In genomic region chr7:76428868-76429805, GRCh38 we compare ENCODE assay signal across 11 cellular contexts. TPM values are rescaled to one million over a fixed set of nuclear protein-coding genes. Genes with fewer than 3 reads are reported as not detected.
DNase-seq lines count a peak whose midpoint lies in the region; ATAC-seq and TF ChIP-seq lines count a peak whose summit lies in the region.
"Had no signal": no experiment of that assay in that cellular context is flagged by ENCODE, and none has a peak within 500 bp of the region (broad histone marks: within the 10 kb centered on the region; RNA-seq: fewer than 3 reads in every experiment).

No MANE protein-coding gene starts in this region.

- H3K4me3 Mint-ChIP-seq in activated T-helper 1 cell treated with anti-CD3 and anti-CD28 coated beads, Interleukin-12 subunit alpha, Interleukin-12 subunit beta, Interleukin-2, Interleukin-4 antibody, amounts not matched to agents 30 ng/mL and 10 ng/mL and 1 ng/mL, durations not matched to agents 14 hours and 24 hours and 36 hours = no peak overlapping the region
- H3K4me3 Mint-ChIP-seq: naive thymus-derived CD8-positive, alpha-beta T cell had no signal

- H3K9me3 ChIP-seq in lower lobe of right lung = no peaks in the 10 kb centered on the region
- H3K9me3 ChIP-seq: heart left ventricle had no signal

- no peaks in the 10 kb centered on the region for H3K4me1 ChIP-seq in lower lobe of right lung

- ATAC-seq in lower lobe of right lung (peak; percentile 18 to 45), GM21576 (IDR thresholded peaks at IDR 0.05; ENCODE audit: unreplicated experiment) (no peak)
- ATAC-seq: naive thymus-derived CD8-positive, alpha-beta T cell had no signal

- intact Hi-C loops in lower lobe of right lung (cut with DNase I) = no loop called here
- intact Hi-C loops in activated T-helper 1 cell treated with anti-CD3 and anti-CD28 coated beads, Interleukin-12 subunit alpha, Interleukin-12 subunit beta, Interleukin-2, Interleukin-4 antibody, amounts not matched to agents 30 ng/mL and 10 ng/mL and 1 ng/mL, durations not matched to agents 14 hours and 24 hours and 36 hours (cut with micrococcal nuclease) = no loop called here

- H3K36me3 ChIP-seq in lower lobe of right lung = no peaks in the 10 kb centered on the region
- H3K36me3 ChIP-seq: heart left ventricle had no signal

- H3K4me1 Mint-ChIP-seq in activated T-helper 1 cell treated with anti-CD3 and anti-CD28 coated beads, Interleukin-12 subunit alpha, Interleukin-12 subunit beta, Interleukin-2, Interleukin-4 antibody, amounts not matched to agents 30 ng/mL and 10 ng/mL and 1 ng/mL, durations not matched to agents 14 hours and 24 hours and 36 hours (ENCODE audit: low read depth) = peaks cover 13% of the 10 kb centered on the region

- no peaks in the 10 kb centered on the region for H3K36me3 Mint-ChIP-seq in activated T-helper 1 cell treated with anti-CD3 and anti-CD28 coated beads, Interleukin-12 subunit alpha, Interleukin-12 subunit beta, Interleukin-2, Interleukin-4 antibody, amounts not matched to agents 30 ng/mL and 10 ng/mL and 1 ng/mL, durations not matched to agents 14 hours and 24 hours and 36 hours (ENCODE audit: low read depth)

- H3K27ac Mint-ChIP-seq in activated T-helper 1 cell treated with anti-CD3 and anti-CD28 coated beads, Interleukin-12 subunit alpha, Interleukin-12 subunit beta, Interleukin-2, Interleukin-4 antibody, amounts not matched to agents 30 ng/mL and 10 ng/mL and 1 ng/mL, durations not matched to agents 14 hours and 24 hours and 36 hours = no peak overlapping the region

- no peak overlapping the region for H3K27ac ChIP-seq in lower lobe of right lung
- H3K27ac ChIP-seq: heart left ventricle had no signal

- H3K9me3 Mint-ChIP-seq in activated T-helper 1 cell treated with anti-CD3 and anti-CD28 coated beads, Interleukin-12 subunit alpha, Interleukin-12 subunit beta, Interleukin-2, Interleukin-4 antibody, amounts not matched to agents 30 ng/mL and 10 ng/mL and 1 ng/mL, durations not matched to agents 14 hours and 24 hours and 36 hours = no peaks in the 10 kb centered on the region
- H3K9me3 Mint-ChIP-seq: naive thymus-derived CD8-positive, alpha-beta T cell had no signal

- H3K27me3 Mint-ChIP-seq in activated T-helper 1 cell treated with anti-CD3 and anti-CD28 coated beads, Interleukin-12 subunit alpha, Interleukin-12 subunit beta, Interleukin-2, Interleukin-4 antibody, amounts not matched to agents 30 ng/mL and 10 ng/mL and 1 ng/mL, durations not matched to agents 14 hours and 24 hours and 36 hours (ENCODE audit: insufficient read depth) = no peaks in the 10 kb centered on the region

- DNase-seq in Daoy (ENCODE audit: low read depth) (peak; percentile 71), MV-4-11 (lab: John Stamatoyannopoulos, UW) (peak; percentile 91), choroid plexus epithelial cell (ENCODE audit: low read depth) (peak; percentile 37), lower lobe of right lung (no peak), GM13976 (ENCODE audit: low spot score) (no peak), NCI-H146 (lab: John Stamatoyannopoulos, UW) (no peak)
- DNase-seq in activated T-helper 1 cell treated with anti-CD3 and anti-CD28 coated beads, Interleukin-12 subunit alpha, Interleukin-12 subunit beta, Interleukin-2, Interleukin-4 antibody, amounts not matched to agents 30 ng/mL and 10 ng/mL and 1 ng/mL, durations not matched to agents 14 hours and 24 hours and 36 hours (ENCODE audit: low spot score) = no peak
- DNase-seq: stimulated activated CD4-positive, alpha-beta T cell treated with anti-CD3 and anti-CD28 coated beads, Interleukin-2, amount 100 ng/mL, for 24 hours had no signal

- H3K4me3 ChIP-seq in choroid plexus epithelial cell (ENCODE audit: low read depth, low read length) (no peak overlapping the region), lower lobe of right lung (no peak overlapping the region)
- H3K4me3 ChIP-seq: heart left ventricle had no signal

- TF ChIP-seq CTCF in choroid plexus epithelial cell (conservative IDR thresholded peaks at IDR 0.05; ENCODE audit: low read depth, low read length) (no peak), lower lobe of right lung (IDR thresholded peaks at IDR 0.05) (no peak), GM13976 (IDR thresholded peaks at IDR 0.05; ENCODE audit: borderline replicate concordance, control extremely low read depth, extremely low read depth, insufficient read depth, missing control alignments) (no peak)

- H3K27me3 ChIP-seq in lower lobe of right lung (ENCODE audit: low read depth) = no peaks in the 10 kb centered on the region
- H3K27me3 ChIP-seq: heart left ventricle had no signal

- in situ Hi-C loops in GM13976 (cut with MboI; ENCODE audit: low sequenced_read_pairs, unreplicated experiment) = no loop called here

RNA-seq across cellular contexts. Expression of gene ZP3, which starts 4.4 kb away (rescaled TPM):
- 2.0 and 3.8 TPM in 2 replicates for total RNA-seq in Daoy (2014; rRNA removed; shearing (Covaris generic))
- total RNA-seq in lower lobe of right lung = not detected
- 4.0 and 4.2 TPM in 2 replicates for total RNA-seq in activated T-helper 1 cell treated with anti-CD3 and anti-CD28 coated beads, Interleukin-12 subunit alpha, Interleukin-12 subunit beta, Interleukin-2, Interleukin-4 antibody, amounts not matched to agents 30 ng/mL and 10 ng/mL and 1 ng/mL, durations not matched to agents 14 hours and 24 hours and 36 hours

RNA-seq across cellular contexts. Expression of gene SSC4D, which starts 19.6 kb away (rescaled TPM):
- 0.30 and 2.5 TPM in 2 replicates for total RNA-seq in Daoy (2014; rRNA removed; shearing (Covaris generic))
- 1.7 TPM for total RNA-seq in lower lobe of right lung
- 0.64 and 0.73 TPM in 2 replicates for total RNA-seq in activated T-helper 1 cell treated with anti-CD3 and anti-CD28 coated beads, Interleukin-12 subunit alpha, Interleukin-12 subunit beta, Interleukin-2, Interleukin-4 antibody, amounts not matched to agents 30 ng/mL and 10 ng/mL and 1 ng/mL, durations not matched to agents 14 hours and 24 hours and 36 hours
- total RNA-seq: naive thymus-derived CD8-positive, alpha-beta T cell had no signal

RNA-seq across cellular contexts. Expression of gene DTX2, which starts 32.4 kb away (rescaled TPM):
- total RNA-seq in Daoy (2014; rRNA removed; shearing (Covaris generic)) = 13.3 and 15.1 TPM in 2 replicates
- 36.5 TPM for total RNA-seq in lower lobe of right lung
- total RNA-seq in activated T-helper 1 cell treated with anti-CD3 and anti-CD28 coated beads, Interleukin-12 subunit alpha, Interleukin-12 subunit beta, Interleukin-2, Interleukin-4 antibody, amounts not matched to agents 30 ng/mL and 10 ng/mL and 1 ng/mL, durations not matched to agents 14 hours and 24 hours and 36 hours = 26.4 and 28.0 TPM in 2 replicates

Comparison
In these comparisons a context has a peak if more than half of its experiments do, and no peak if none do; other contexts are left out.
1. DNase-seq: peak in Daoy (single experiment), MV-4-11 (single experiment) and choroid plexus epithelial cell (single experiment); none in lower lobe of right lung (single experiment), activated T-helper 1 cell treated with anti-CD3 and anti-CD28 coated beads, Interleukin-12 subunit alpha, Interleukin-12 subunit beta, Interleukin-2, Interleukin-4 antibody, amounts not matched to agents 30 ng/mL and 10 ng/mL and 1 ng/mL, durations not matched to agents 14 hours and 24 hours and 36 hours (single experiment), GM13976 (single experiment) and NCI-H146 (single experiment).